Comparison of ENCODE assay signal across 11 cellular contexts in genomic region chr10:31709028-31709427, GRCh38.
DNase-seq lines count a peak whose midpoint lies in the region; ATAC-seq, FAIRE-seq and TF ChIP-seq lines count a peak whose summit lies in the region.
"Had no signal": no experiment of that assay in that cellular context is flagged by ENCODE, and none has a peak within 500 bp of the region (broad histone marks: within the 10 kb centered on the region; RNA-seq: fewer than 3 reads in every experiment).

No MANE protein-coding gene starts in this region.

- no peaks in the 10 kb centered on the region for H3K36me3 ChIP-seq in sigmoid colon
- H3K36me3 ChIP-seq: ovary had no signal

- no peak for TF ChIP-seq POLR2A in sigmoid colon (IDR thresholded peaks at IDR 0.05)
- TF ChIP-seq POLR2A in GM12892 (IDR thresholded peaks at IDR 0.05; ENCODE audit: low read depth, low read length), result no peak

- no peak for TF ChIP-seq EP300 in sigmoid colon (IDR thresholded peaks at IDR 0.05)

- 56 to 80% methylated on average over 3 of the region's 3 CpGs for WGBS in sigmoid colon, 2 donors

- peak; percentile 10 for TF ChIP-seq CTCF in GM10266 (IDR thresholded peaks at IDR 0.05; ENCODE audit: control insufficient read depth, insufficient read depth, low read depth, missing control alignments)
- peak; percentile 24 for TF ChIP-seq CTCF in fibroblast of the aortic adventitia (IDR thresholded peaks at IDR 0.05; ENCODE audit: insufficient read depth, low read length)
- TF ChIP-seq CTCF in sigmoid colon (IDR thresholded peaks at IDR 0.05), result no peak

- H3K9me3 ChIP-seq in sigmoid colon, result peaks cover 0 to 9% (median 7%) of the 10 kb centered on the region in 4 donors
- H3K9me3 ChIP-seq: ovary had no signal

- ATAC-seq in HG03135 (IDR thresholded peaks at IDR 0.05; ENCODE audit: unreplicated experiment), result no peak

- H3K27ac ChIP-seq in sigmoid colon, result peak overlapping the region in 3 of 4 donors; percentile 71 to 82 (median 79)

- no peaks in the 10 kb centered on the region for H3K27me3 ChIP-seq in sigmoid colon
- H3K27me3 ChIP-seq: ovary had no signal

- peaks cover 0 to 54% (median 34%) of the 10 kb centered on the region in 4 donors for H3K4me1 ChIP-seq in sigmoid colon

- no peak for DNase-seq in GM10266 (ENCODE audit: extremely low spot score)
- DNase-seq in NCI-H524 treated with DMSO at 0.1 percent for 48 hours (lab: John Stamatoyannopoulos, UW), result peak; percentile 39
- DNase-seq in fibroblast of the aortic adventitia (ENCODE audit: low read depth), result peak; percentile 37
- no peak for DNase-seq in sigmoid colon
- DNase-seq in CD1c-positive myeloid dendritic cell (ENCODE audit: extremely low spot score), result no peak
- no peak for DNase-seq in activated effector memory CD4-positive, alpha-beta T cell treated with anti-CD3 and anti-CD28 coated beads, Interleukin-2, amount 50 U/mL, for 16 hours
- DNase-seq in GM12892 (ENCODE audit: insufficient read length), result no peak
- DNase-seq: activated naive CD4-positive, alpha-beta T cell treated with Interleukin-2 at 50 U/mL for 16 hours; NCI-H526; ovary had no signal

- no peak for FAIRE-seq in GM12892 (lab: Jason Lieb, UNC)

- H3K4me3 ChIP-seq in fibroblast of the aortic adventitia (ENCODE audit: low read depth, low read length) (no peak overlapping the region), sigmoid colon (no peak overlapping the region)
- H3K4me3 ChIP-seq: ovary had no signal

- intact Hi-C loops in sigmoid colon (cut with DNase I), result loop anchor here (10.0 kb wide), 1 partner anchor 46 kb away; no protein-coding TSS in a partner anchor

Comparison
In these comparisons a context has a peak if more than half of its experiments do, and no peak if none do; other contexts are left out.
1. DNase-seq: peak in NCI-H524 treated with DMSO at 0.1 percent for 48 hours (single experiment) and fibroblast of the aortic adventitia (single experiment); none in GM10266 (single experiment), sigmoid colon (single experiment), CD1c-positive myeloid dendritic cell (single experiment), activated effector memory CD4-positive, alpha-beta T cell treated with anti-CD3 and anti-CD28 coated beads, Interleukin-2, amount 50 U/mL, for 16 hours (single experiment) and GM12892 (single experiment).
2. CTCF ChIP-seq: peak in GM10266 (single experiment) and fibroblast of the aortic adventitia (single experiment); none in sigmoid colon (0 of 4).